ENCODE assay signal across 8 cellular contexts in genomic region chr1:209354111-209354839, GRCh38.
DNase-seq lines count a peak whose midpoint lies in the region; ATAC-seq and TF ChIP-seq lines count a peak whose summit lies in the region.

No MANE protein-coding gene starts in this region.

- peak; percentile 94 for TF ChIP-seq CTCF in GM12872 (IDR thresholded peaks at IDR 0.05; ENCODE audit: insufficient read depth, low read depth, low read length)
- TF ChIP-seq CTCF in astrocyte of the spinal cord (IDR thresholded peaks at IDR 0.05; ENCODE audit: low read depth, low read length), result peak; percentile 94

- DNase-seq in NCI-H1436 treated with DMSO at 0.1 percent for 48 hours (lab: John Stamatoyannopoulos, UW) (peak; percentile 74), T follicular helper cell (ENCODE audit: low read depth) (peak; percentile 4), astrocyte of the spinal cord (ENCODE audit: low read depth, low spot score) (peak; percentile 90), hypothalamus (lab: John Stamatoyannopoulos, UW) (peak in 44 of 51 donors; percentile 1 to 77 (median 44)), OCI-M2 (lab: John Stamatoyannopoulos, UW; ENCODE audit: unreplicated experiment) (no peak)

- in situ Hi-C loops in astrocyte of the spinal cord (cut with HindIII; ENCODE audit: low sequenced_read_pairs), result no loop called here

- ATAC-seq in HG02870 (IDR thresholded peaks at IDR 0.05; ENCODE audit: unreplicated experiment), result peak; percentile 83

- H3K27ac ChIP-seq in skin epidermis, result peak overlapping the region in 18 of 21 experiments; percentile 18 to 85 (median 65)

- H3K4me3 ChIP-seq in astrocyte of the spinal cord (ENCODE audit: low read depth, low read length) (no peak overlapping the region), skin epidermis (no peak overlapping the region)
